ENCODE assay signal across 27 cellular contexts in the genomic region with DNA sequence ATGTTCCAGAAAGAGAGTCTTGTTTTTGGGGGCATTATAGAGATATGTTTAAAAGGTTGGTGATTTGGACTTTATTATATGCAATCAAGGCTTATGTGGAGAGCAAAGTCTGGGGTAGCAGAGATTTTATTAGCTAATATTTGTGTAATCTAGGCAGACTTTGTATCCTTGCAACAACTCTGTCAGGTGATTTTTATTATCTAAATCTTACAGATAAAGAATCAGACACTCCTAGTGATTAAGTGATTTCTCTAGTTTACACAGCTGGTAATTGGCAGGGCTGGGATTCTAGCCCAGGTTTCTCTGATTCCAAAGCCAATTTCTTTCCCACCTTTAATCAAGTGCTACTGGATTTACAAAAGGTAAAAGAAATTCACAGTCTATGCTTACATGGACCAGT. TPM values are rescaled to one million over a fixed set of nuclear protein-coding genes. Genes with fewer than 3 reads are reported as not detected.
DNase-seq lines count a peak whose midpoint lies in the region; ATAC-seq and TF ChIP-seq lines count a peak whose summit lies in the region.
"Had no signal": no experiment of that assay in that cellular context is flagged by ENCODE, and none has a peak within 500 bp of the region (broad histone marks: within the 10 kb centered on the region; RNA-seq: fewer than 3 reads in every experiment).

No MANE protein-coding gene starts in this region.

- H3K36me3 Mint-ChIP-seq in endothelial cell (ENCODE audit: low read depth, unreplicated experiment), result peaks cover 3% of the 10 kb centered on the region
- H3K36me3 Mint-ChIP-seq: IgD-negative memory B cell had no signal

- intact Hi-C loops in right lobe of liver (cut with DNase I) (no loop called here), left ventricle myocardium inferior (cut with micrococcal nuclease) (no loop called here), lower leg skin (cut with DNase I; ENCODE audit: low total_unique reads) (no loop called here)

- no peak for TF ChIP-seq CTCF in right lobe of liver (IDR thresholded peaks at IDR 0.05)
- no peak for TF ChIP-seq CTCF in endothelial cell (IDR thresholded peaks at IDR 0.05; ENCODE audit: unreplicated experiment)
- TF ChIP-seq CTCF in left ventricle myocardium inferior (IDR thresholded peaks at IDR 0.05; ENCODE audit: borderline replicate concordance), result no peak
- no peak for TF ChIP-seq CTCF in lower leg skin (IDR thresholded peaks at IDR 0.05)

- no peaks in the 10 kb centered on the region for H3K9me3 Mint-ChIP-seq in endothelial cell (ENCODE audit: unreplicated experiment)
- H3K9me3 Mint-ChIP-seq: CD4-positive, alpha-beta memory T cell; IgD-negative memory B cell had no signal

- H3K27ac Mint-ChIP-seq in endothelial cell (ENCODE audit: unreplicated experiment), result no peak overlapping the region
- H3K27ac Mint-ChIP-seq: CD4-positive, alpha-beta memory T cell; IgD-negative memory B cell had no signal

- no peaks in the 10 kb centered on the region for H3K9me3 ChIP-seq in SJCRH30 (replicated peaks)
- no peaks in the 10 kb centered on the region for H3K9me3 ChIP-seq in right lobe of liver
- no peaks in the 10 kb centered on the region for H3K9me3 ChIP-seq in left ventricle myocardium inferior (replicated peaks)
- H3K9me3 ChIP-seq: BLaER1, MG63 had no signal

- peak; percentile 3 for DNase-seq in NCI-H1105 treated with DMSO at 0.1 percent for 48 hours (lab: John Stamatoyannopoulos, UW)
- DNase-seq in NCI-H1105 (lab: John Stamatoyannopoulos, UW), result no peak
- DNase-seq in SJCRH30, result no peak
- no peak for DNase-seq in right lobe of liver
- DNase-seq in endothelial cell (ENCODE audit: low spot score), result no peak
- no peak for DNase-seq in HuH-7 (ENCODE audit: low spot score)
- no peak for DNase-seq in left ventricle myocardium inferior
- no peak for DNase-seq in lower leg skin (ENCODE audit: low spot score in 2 of 2)
- DNase-seq: ACHN; Calu3; CD4-positive, alpha-beta memory T cell; DMS153; GOT3; HCEC 1CT; NCI-H1092; NCI-H1694; NCI-H2081; NCI-H2171; NCI-H345; NCI-H774; SHP77; SW 1271 had no signal

- peaks cover 3% of the 10 kb centered on the region for H3K27me3 Mint-ChIP-seq in endothelial cell (ENCODE audit: unreplicated experiment)

- TF ChIP-seq POLR2A in right lobe of liver (IDR thresholded peaks at IDR 0.05), result no peak
- no peak for TF ChIP-seq POLR2A in lower leg skin (IDR thresholded peaks at IDR 0.05)

- H3K4me1 Mint-ChIP-seq in endothelial cell (ENCODE audit: unreplicated experiment), result peaks cover 4% of the 10 kb centered on the region

- H3K27ac ChIP-seq in SJCRH30 (peak overlapping the region; percentile 75), right lobe of liver (no peak overlapping the region), left ventricle myocardium inferior (replicated peaks) (no peak overlapping the region)
- H3K27ac ChIP-seq: 22Rv1, BLaER1, SK-N-MC had no signal

- H3K27me3 ChIP-seq in SJCRH30 (no peaks in the 10 kb centered on the region), right lobe of liver (peaks cover 4 to 12% of the 10 kb centered on the region in 2 donors), left ventricle myocardium inferior (ENCODE audit: low read depth) (no peaks in the 10 kb centered on the region)
- H3K27me3 ChIP-seq: BLaER1, MG63 had no signal

- ATAC-seq in right lobe of liver, result peak; percentile 55 to 74 (median 64)

- H3K4me1 ChIP-seq in SJCRH30 (peaks cover 37% of the 10 kb centered on the region), right lobe of liver (peaks cover 0 to 3% (median 0%) of the 10 kb centered on the region in 4 donors), left ventricle myocardium inferior (no peaks in the 10 kb centered on the region)
- H3K4me1 ChIP-seq: BLaER1 had no signal

- no peaks in the 10 kb centered on the region for H3K36me3 ChIP-seq in SJCRH30
- H3K36me3 ChIP-seq in right lobe of liver, result no peaks in the 10 kb centered on the region
- no peaks in the 10 kb centered on the region for H3K36me3 ChIP-seq in left ventricle myocardium inferior
- H3K36me3 ChIP-seq: BLaER1, MG63 had no signal

- H3K4me3 ChIP-seq in SJCRH30 (no peak overlapping the region), right lobe of liver (no peak overlapping the region), left ventricle myocardium inferior (no peak overlapping the region), lower leg skin (ENCODE audit: low read depth, poor library complexity, severe bottlenecking) (no peak overlapping the region)
- H3K4me3 ChIP-seq: BLaER1, MG63, SK-N-MC had no signal

- no peak overlapping the region for H3K4me3 Mint-ChIP-seq in endothelial cell (ENCODE audit: unreplicated experiment)
- H3K4me3 Mint-ChIP-seq: CD4-positive, alpha-beta memory T cell; IgD-negative memory B cell had no signal

RNA-seq across cellular contexts. Expression of a gene that starts 33.3 kb away (rescaled TPM):
- total RNA-seq in SJCRH30 (2014; rRNA removed; shearing (Covaris generic)), result 50.5 and 51.9 TPM in 2 replicates
- total RNA-seq in right lobe of liver (10 to 100 TPM in 1 of 6 experiments, 1 to 10 TPM in 5; 4.8 to 11.7 (median 7.1) TPM), endothelial cell (ENCODE audit: unreplicated experiment) (93.7 TPM), left ventricle myocardium inferior (24.7 TPM), lower leg skin (10 to 100 TPM; 56.1 to 69.6 (median 58.7) TPM)
